ENCODE assay signal across 10 cellular contexts in the genomic region with DNA sequence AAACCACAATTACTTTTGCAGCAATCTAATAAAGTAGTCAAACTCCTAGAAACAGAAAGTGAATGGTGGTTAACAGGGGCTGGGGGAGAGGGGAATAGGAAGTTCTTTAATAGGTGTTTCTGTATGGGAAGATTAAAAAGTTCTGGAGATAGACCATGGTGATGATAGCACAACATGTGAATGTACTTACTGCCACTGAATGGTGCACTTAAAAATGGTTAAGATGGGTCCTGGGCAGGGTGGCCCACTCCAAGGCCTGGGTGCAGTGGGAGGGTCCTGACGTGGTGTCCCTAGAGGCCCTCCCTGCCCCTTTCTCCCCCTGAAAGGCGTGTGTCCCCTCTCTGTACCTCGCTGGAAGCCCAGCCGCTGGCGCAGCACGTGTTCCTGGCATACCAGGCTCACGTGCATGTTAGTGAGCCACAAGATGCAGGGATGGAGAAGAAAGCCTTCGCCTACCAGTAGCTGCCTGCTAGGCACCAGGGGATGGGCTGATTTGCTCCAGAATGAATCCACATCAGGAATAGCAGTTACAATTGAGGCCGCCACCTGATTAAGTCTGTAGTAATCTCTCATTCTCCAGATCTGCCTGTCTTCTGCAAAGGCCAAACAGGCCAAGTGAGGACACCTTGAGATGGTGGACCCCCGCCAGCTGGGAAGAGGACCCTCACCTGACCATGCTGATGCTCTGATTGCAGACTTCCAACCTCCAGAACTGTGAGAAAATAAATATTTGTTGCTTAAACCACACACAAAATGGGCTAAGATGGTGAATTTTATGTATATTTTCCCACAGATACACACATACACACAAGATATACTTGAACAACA.
A peak's percentile ranks its signal among the peaks of the same experiment; 100 is the strongest.
DNase-seq lines count a peak whose midpoint lies in the region; ATAC-seq and TF ChIP-seq lines count a peak whose summit lies in the region.
"Had no signal": no experiment of that assay in that cellular context is flagged by ENCODE, and none has a peak within 500 bp of the region (broad histone marks: within the 10 kb centered on the region; RNA-seq: fewer than 3 reads in every experiment).

No MANE protein-coding gene starts in this region.

- H3K9me3 ChIP-seq in psoas muscle: no peaks in the 10 kb centered on the region
- H3K9me3 ChIP-seq: gastroesophageal sphincter, uterus had no signal

- H3K27ac ChIP-seq in skin epidermis: peak overlapping the region in 13 of 21 experiments; percentile 15 to 86 (median 45)
- H3K27ac ChIP-seq in psoas muscle: no peak overlapping the region
- H3K27ac ChIP-seq: gastroesophageal sphincter, uterus had no signal

- intact Hi-C loops in psoas muscle (cut with DNase I): no loop called here

- H3K4me3 ChIP-seq in GM08714 (ENCODE audit: low read length) (peak overlapping the region; percentile 5; the same call in 1 of the 2 replicates), skin epidermis (no peak overlapping the region), psoas muscle (no peak overlapping the region)
- H3K4me3 ChIP-seq: gastroesophageal sphincter, lung, uterus had no signal

- H3K4me1 ChIP-seq in psoas muscle: no peaks in the 10 kb centered on the region
- H3K4me1 ChIP-seq: uterus had no signal

- H3K27ac Mint-ChIP-seq in central memory CD8-positive, alpha-beta T cell (ENCODE audit: low read depth): peak overlapping the region; percentile 68

- peak overlapping the region; percentile 58 for H3K4me3 Mint-ChIP-seq in central memory CD8-positive, alpha-beta T cell

- H3K36me3 ChIP-seq in psoas muscle (ENCODE audit: insufficient read depth in 1 of 2, low read depth in 1 of 2): no peaks in the 10 kb centered on the region
- H3K36me3 ChIP-seq: gastroesophageal sphincter, uterus had no signal

- no peaks in the 10 kb centered on the region for H3K27me3 Mint-ChIP-seq in central memory CD8-positive, alpha-beta T cell

- 88 to 90% (median 90%) methylated on average over 10 of the region's 10 CpGs for WGBS in psoas muscle, 3 donors

- H3K36me3 Mint-ChIP-seq in central memory CD8-positive, alpha-beta T cell (ENCODE audit: insufficient read depth): peaks cover 10% of the 10 kb centered on the region

- no peak for TF ChIP-seq CTCF in psoas muscle (IDR thresholded peaks at IDR 0.05)

- no peaks in the 10 kb centered on the region for H3K27me3 ChIP-seq in psoas muscle (ENCODE audit: insufficient read depth in 3 of 3, low read length in 2 of 3)
- H3K27me3 ChIP-seq: gastroesophageal sphincter, uterus had no signal

- no peaks in the 10 kb centered on the region for H3K9me3 Mint-ChIP-seq in central memory CD8-positive, alpha-beta T cell

- H3K4me1 Mint-ChIP-seq in central memory CD8-positive, alpha-beta T cell: peaks cover 78% of the 10 kb centered on the region

- peak; percentile 52 for DNase-seq in NAMALWA (ENCODE audit: low spot score)
- DNase-seq in central memory CD8-positive, alpha-beta T cell (ENCODE audit: low spot score in 2 of 2): no peak
- DNase-seq in psoas muscle: no peak
- no peak for DNase-seq in mucosa of gallbladder (ENCODE audit: low spot score)
- no peak for DNase-seq in retina
- DNase-seq: uterus had no signal

- no peak for ATAC-seq in central memory CD8-positive, alpha-beta T cell (replicated peaks; ENCODE audit: extremely low read depth, poor library complexity, severe bottlenecking)
- no peak for ATAC-seq in psoas muscle
- ATAC-seq: gastroesophageal sphincter had no signal
